Comparison of ENCODE assay signal across 9 cellular contexts in genomic region chr14:103260629-103261124, GRCh38.
DNase-seq lines count a peak whose midpoint lies in the region; ATAC-seq, FAIRE-seq and TF ChIP-seq lines count a peak whose summit lies in the region.
"Had no signal": no experiment of that assay in that cellular context is flagged by ENCODE, and none has a peak within 500 bp of the region (broad histone marks: within the 10 kb centered on the region; RNA-seq: fewer than 3 reads in every experiment).

No MANE protein-coding gene starts in this region.

- H3K36me3 ChIP-seq in A673 (ENCODE audit: insufficient read depth, low read length, poor library complexity, severe bottlenecking) (no peaks in the 10 kb centered on the region), spleen (no peaks in the 10 kb centered on the region), endodermal cell (ENCODE audit: control insufficient read depth, insufficient read depth, low read length) (no peaks in the 10 kb centered on the region)

- H3K9me3 Mint-ChIP-seq in T-cell (no peaks in the 10 kb centered on the region), endodermal cell (peaks cover 8% of the 10 kb centered on the region)

- H3K27ac ChIP-seq in A673 (ENCODE audit: low read depth, low read length, poor library complexity, severe bottlenecking) (peak overlapping the region; percentile 34), right cardiac atrium (ENCODE audit: low read length) (peak overlapping the region; percentile 83), spleen (peak overlapping the region in 6 of 8 donors; percentile 52 to 81 (median 62)), endodermal cell (ENCODE audit: low read depth, low read length) (no peak overlapping the region)

- H3K36me3 Mint-ChIP-seq in T-cell, result no peaks in the 10 kb centered on the region
- H3K36me3 Mint-ChIP-seq in endodermal cell (ENCODE audit: low read depth), result no peaks in the 10 kb centered on the region

- TF ChIP-seq POLR2A in spleen (IDR thresholded peaks at IDR 0.05), result no peak

- no TSS peak for BruUV-seq in A673 (replicated peaks; lab: Mats Ljungman, UMichigan)

- in situ Hi-C loops in GM13976 (cut with MboI; ENCODE audit: low sequenced_read_pairs, unreplicated experiment), result no loop called here

- TF ChIP-seq CTCF in A673 (conservative IDR thresholded peaks at IDR 0.05; ENCODE audit: low read depth, low read length) (no peak), spleen (IDR thresholded peaks at IDR 0.05 in 8 of 11, conservative IDR thresholded peaks at IDR 0.05 in 3 of 11) (no peak), GM13976 (IDR thresholded peaks at IDR 0.05; ENCODE audit: borderline replicate concordance, control extremely low read depth, extremely low read depth, insufficient read depth, missing control alignments) (no peak), endodermal cell (conservative IDR thresholded peaks at IDR 0.05) (no peak)

- POLR2A ChIA-PET in A673 (lab: Charles Lee; ENCODE audit: low non-redundant PET) (no interaction called here), T-cell (lab: Charles Lee) (no interaction called here)

- H3K27me3 ChIP-seq in A673 (replicated peaks; ENCODE audit: insufficient read depth, low read depth, low read length, poor library complexity), result no peaks in the 10 kb centered on the region
- no peaks in the 10 kb centered on the region for H3K27me3 ChIP-seq in right cardiac atrium (ENCODE audit: control insufficient read depth, insufficient read depth)
- H3K27me3 ChIP-seq in spleen (replicated peaks in 1 of 7), result peaks cover 0 to 25% (median 0%) of the 10 kb centered on the region in 7 donors
- H3K27me3 ChIP-seq in endodermal cell (ENCODE audit: control insufficient read depth, insufficient read depth, low read length, poor library complexity, severe bottlenecking), result no peaks in the 10 kb centered on the region

- H3K9ac ChIP-seq in endodermal cell (ENCODE audit: extremely low read depth, low read length, poor library complexity, severe bottlenecking), result no peak overlapping the region

- H3K9me3 ChIP-seq in A673 (ENCODE audit: low read depth, low read length, poor library complexity, severe bottlenecking) (peaks cover 5% of the 10 kb centered on the region), right cardiac atrium (ENCODE audit: control insufficient read depth, low read length) (no peaks in the 10 kb centered on the region), spleen (no peaks in the 10 kb centered on the region), endodermal cell (ENCODE audit: control insufficient read depth, low read length) (no peaks in the 10 kb centered on the region)

- CTCF ChIA-PET in A673 (lab: Charles Lee) (interaction anchor here (0.6 kb wide), 1 partner anchor 134 kb away, joined by 4 read pairs; no protein-coding TSS in a partner anchor), T-cell (lab: Charles Lee) (interaction anchor here in 1 of 2 donors (0.6 kb wide), 1 partner anchor 534 kb away, joined by 3 read pairs; no protein-coding TSS in a partner anchor)

- H3K4me1 Mint-ChIP-seq in T-cell (peaks cover 7 to 12% (median 11%) of the 10 kb centered on the region in 3 donors), endodermal cell (no peaks in the 10 kb centered on the region)

- peak; percentile 28 for FAIRE-seq in GM19239 (lab: Jason Lieb, UNC)
- FAIRE-seq: colon had no signal

- H3K4me1 ChIP-seq in A673 (ENCODE audit: insufficient read depth, low read length, poor library complexity, severe bottlenecking) (no peaks in the 10 kb centered on the region), right cardiac atrium (ENCODE audit: control insufficient read depth, insufficient read depth, low read length) (no peaks in the 10 kb centered on the region), spleen (peaks cover 6 to 14% (median 12%) of the 10 kb centered on the region in 6 donors), endodermal cell (ENCODE audit: control insufficient read depth, insufficient read depth, low read length) (no peaks in the 10 kb centered on the region)

- H3K27me3 Mint-ChIP-seq in T-cell (peaks cover 17 to 25% of the 10 kb centered on the region in 2 donors), endodermal cell (ENCODE audit: insufficient read depth) (peaks cover 4% of the 10 kb centered on the region)

- DNase-seq in A673 (ENCODE audit: low spot score) (peak; percentile 45), GM19239 (ENCODE audit: insufficient read length, low spot score) (no peak), T-cell (no peak), right cardiac atrium (peak; percentile 51 to 84 (median 82)), spleen (no peak), GM13976 (ENCODE audit: low spot score) (no peak), endodermal cell (no peak)
- DNase-seq in activated CD8-positive, alpha-beta memory T cell treated with anti-CD3 and anti-CD28 coated beads for 24 hours, result no peak

- peak overlapping the region; percentile 41 for H3K4me3 ChIP-seq in A673 (ENCODE audit: low read depth, low read length, poor library complexity, severe bottlenecking)
- peak overlapping the region; percentile 62 for H3K4me3 ChIP-seq in right cardiac atrium (ENCODE audit: low read length)
- H3K4me3 ChIP-seq in spleen, result peak overlapping the region; percentile 20 to 69 (median 33)
- no peak overlapping the region for H3K4me3 ChIP-seq in endodermal cell (ENCODE audit: low read length)

- H3K4me3 Mint-ChIP-seq in T-cell, result peak overlapping the region; percentile 50 to 70 (median 54)
- H3K4me3 Mint-ChIP-seq in endodermal cell, result no peak overlapping the region

- H3K27ac Mint-ChIP-seq in T-cell (no peak overlapping the region), endodermal cell (no peak overlapping the region)

- no peak for ATAC-seq in T-cell (replicated peaks in 1 of 4)
- peak; percentile 93 to 95 for ATAC-seq in right cardiac atrium

- 7% methylated on average over 9 of the region's 9 CpGs for WGBS in right cardiac atrium
- WGBS in spleen, 5 donors, result 5 to 10% (median 8%) methylated on average over 9 of the region's 9 CpGs
- 67 to 76% methylated on average over 7 to 9 of the region's 9 CpGs for WGBS in endodermal cell (ENCODE audit: insufficient coverage in 1 of 2, insufficient read length in 1 of 2), 2 experiments

- intact Hi-C loops in A673 (cut with micrococcal nuclease; ENCODE audit: unreplicated experiment) (no loop called here), right cardiac atrium (cut with DNase I) (no loop called here), spleen (cut with DNase I; ENCODE audit: low total_unique reads) (no loop called here)

Comparison
In these comparisons a context has a peak if more than half of its experiments do, and no peak if none do; other contexts are left out.
1. DNase-seq: peak in A673 (single experiment) and right cardiac atrium (3 of 3); none in GM19239 (single experiment), T-cell (0 of 34), spleen (single experiment), GM13976 (single experiment), endodermal cell (single experiment) and activated CD8-positive, alpha-beta memory T cell treated with anti-CD3 and anti-CD28 coated beads for 24 hours (single experiment).
2. ATAC-seq: peak in right cardiac atrium (2 of 2); none in T-cell (0 of 4).